27 cellular contexts compared by ENCODE assay signal in the genomic region with DNA sequence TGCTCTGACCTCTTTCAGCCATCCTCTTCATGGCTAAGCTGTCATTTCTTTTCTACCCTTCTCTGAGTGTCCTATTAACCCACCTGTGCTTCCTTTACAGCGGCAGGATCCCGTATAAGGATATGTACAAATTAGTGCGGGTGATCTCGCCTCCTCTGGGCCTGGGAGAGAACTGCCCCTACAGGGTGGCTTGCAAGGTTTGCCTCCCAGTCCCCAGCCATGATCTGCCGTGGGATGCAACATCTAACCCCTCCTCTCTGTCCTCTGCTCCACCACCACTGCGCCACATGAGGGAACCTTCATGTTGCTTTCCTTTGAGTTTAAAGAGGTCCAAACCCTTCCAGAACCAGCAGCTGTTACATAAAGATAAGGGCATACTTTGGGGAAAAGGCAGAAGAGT.
"Had no signal": no experiment of that assay in that cellular context is flagged by ENCODE, and none has a peak within 500 bp of the region (broad histone marks: within the 10 kb centered on the region; RNA-seq: fewer than 3 reads in every experiment).

No MANE protein-coding gene starts in this region.

- H3K4me3 ChIP-seq: ascending aorta, cardiac muscle cell, SJCRH30, SK-N-MC had no signal

- H3K27me3 ChIP-seq: ascending aorta, cardiac muscle cell, SJCRH30 had no signal

- H3K4me3 Mint-ChIP-seq: activated CD4-positive, alpha-beta T cell treated with anti-CD3 and anti-CD28 coated beads for 36 hours; activated CD4-positive, alpha-beta T cell treated with anti-CD3 and anti-CD28 coated beads, Interleukin-2, amount 10 ng/mL, durations not matched to agents 7 days and 5 days; activated CD8-positive, alpha-beta T cell treated with anti-CD3 and anti-CD28 coated beads, Interleukin-2, amount 10 ng/mL, durations not matched to agents 7 days and 5 days; activated naive CD4-positive, alpha-beta T cell treated with anti-CD3 and anti-CD28 coated beads, Interleukin-2, amount 50 U/mL, for 24 hours; activated naive CD8-positive, alpha-beta T cell treated with anti-CD3 and anti-CD28 coated beads, Interleukin-2, amount 10 ng/mL, durations not matched to agents 7 days and 5 days; activated T-cell treated with anti-CD3 and anti-CD28 coated beads, Interleukin-2, amount 50 U/mL, for 24 hours; central memory CD8-positive, alpha-beta T cell; T-helper 1 cell treated with Interleukin-12 subunit alpha and Interleukin-12 subunit beta and Interleukin-4 antibody, amounts not matched to agents 30 μg/mL and 1 μg/mL, for 36 hours; T-helper 2 cell treated with Interferon-gamma antibody and Interleukin-4, amounts not matched to agents 5 μg/mL and 100 μg/mL, for 36 hours had no signal

- DNase-seq: activated CD4-positive, alpha-beta T cell treated with anti-CD3 and anti-CD28 coated beads for 36 hours; activated CD4-positive, alpha-beta T cell treated with anti-CD3 and anti-CD28 coated beads, Interleukin-2, amount 10 ng/mL, durations not matched to agents 7 days and 5 days; activated CD4-positive, alpha-beta T cell treated with anti-CD3 and anti-CD28 coated beads, Interleukin-2, amount 50 U/mL, for 48 hours; activated CD8-positive, alpha-beta T cell treated with anti-CD3 and anti-CD28 coated beads, Interleukin-2, amount 10 ng/mL, durations not matched to agents 7 days and 5 days; activated gamma-delta T cell; activated naive CD4-positive, alpha-beta T cell treated with Interleukin-2 at 50 U/mL for 16 hours; activated naive CD8-positive, alpha-beta T cell treated with anti-CD3 and anti-CD28 coated beads, Interleukin-2, amount 10 ng/mL, durations not matched to agents 7 days and 5 days; activated T-cell treated with anti-CD3 and anti-CD28 coated beads, Interleukin-2, amount 50 U/mL, for 24 hours; MM.1S; MV-4-11; NCI-H1694; NCI-H1930; NCI-H2081 treated with DMSO at 0.1 percent for 48 hours; NCI-H2171; NCI-H510A; NCI-H526; SJCRH30 had no signal

- H3K9me3 Mint-ChIP-seq: activated CD4-positive, alpha-beta T cell treated with anti-CD3 and anti-CD28 coated beads, Interleukin-2, amount 10 ng/mL, durations not matched to agents 7 days and 5 days; activated naive CD4-positive, alpha-beta T cell treated with anti-CD3 and anti-CD28 coated beads, Interleukin-2, amount 50 U/mL, for 24 hours; activated naive CD8-positive, alpha-beta T cell treated with anti-CD3 and anti-CD28 coated beads, Interleukin-2, amount 10 ng/mL, durations not matched to agents 7 days and 5 days; activated T-cell treated with anti-CD3 and anti-CD28 coated beads, Interleukin-2, amount 50 U/mL, for 24 hours; activated T-helper 2 cell treated with anti-CD3 and anti-CD28 coated beads, Interferon-gamma antibody, Interleukin-2, Interleukin-4, amounts not matched to agents 10 μg/mL and 5 μg/mL and 100 μg/mL, durations not matched to agents 14 hours and 24 hours and 36 hours; central memory CD8-positive, alpha-beta T cell; T-helper 1 cell treated with Interleukin-12 subunit alpha and Interleukin-12 subunit beta and Interleukin-4 antibody, amounts not matched to agents 30 μg/mL and 1 μg/mL, for 36 hours; T-helper 2 cell treated with Interferon-gamma antibody and Interleukin-4, amounts not matched to agents 5 μg/mL and 100 μg/mL, for 36 hours had no signal

- H3K4me1 ChIP-seq: ascending aorta, SJCRH30 had no signal

- H3K27ac Mint-ChIP-seq: activated CD4-positive, alpha-beta T cell treated with anti-CD3 and anti-CD28 coated beads for 36 hours; activated CD4-positive, alpha-beta T cell treated with anti-CD3 and anti-CD28 coated beads, Interleukin-2, amount 10 ng/mL, durations not matched to agents 7 days and 5 days; activated CD8-positive, alpha-beta T cell treated with anti-CD3 and anti-CD28 coated beads, Interleukin-2, amount 10 ng/mL, durations not matched to agents 7 days and 5 days; activated naive CD4-positive, alpha-beta T cell treated with anti-CD3 and anti-CD28 coated beads, Interleukin-2, amount 50 U/mL, for 24 hours; activated naive CD8-positive, alpha-beta T cell treated with anti-CD3 and anti-CD28 coated beads, Interleukin-2, amount 10 ng/mL, durations not matched to agents 7 days and 5 days; activated T-cell treated with anti-CD3 and anti-CD28 coated beads, Interleukin-2, amount 50 U/mL, for 24 hours; activated T-helper 2 cell treated with anti-CD3 and anti-CD28 coated beads, Interferon-gamma antibody, Interleukin-2, Interleukin-4, amounts not matched to agents 10 μg/mL and 5 μg/mL and 100 μg/mL, durations not matched to agents 14 hours and 24 hours and 36 hours; T-helper 1 cell treated with Interleukin-12 subunit alpha and Interleukin-12 subunit beta and Interleukin-4 antibody, amounts not matched to agents 30 μg/mL and 1 μg/mL, for 36 hours; T-helper 2 cell treated with Interferon-gamma antibody and Interleukin-4, amounts not matched to agents 5 μg/mL and 100 μg/mL, for 36 hours had no signal

- H3K36me3 Mint-ChIP-seq: activated naive CD4-positive, alpha-beta T cell treated with anti-CD3 and anti-CD28 coated beads, Interleukin-2, amount 50 U/mL, for 24 hours; activated naive CD8-positive, alpha-beta T cell treated with anti-CD3 and anti-CD28 coated beads, Interleukin-2, amount 10 ng/mL, durations not matched to agents 7 days and 5 days had no signal

- H3K4me1 Mint-ChIP-seq: activated CD4-positive, alpha-beta T cell treated with anti-CD3 and anti-CD28 coated beads for 36 hours; activated CD4-positive, alpha-beta T cell treated with anti-CD3 and anti-CD28 coated beads, Interleukin-2, amount 10 ng/mL, durations not matched to agents 7 days and 5 days; activated naive CD4-positive, alpha-beta T cell treated with anti-CD3 and anti-CD28 coated beads, Interleukin-2, amount 50 U/mL, for 24 hours; activated naive CD8-positive, alpha-beta T cell treated with anti-CD3 and anti-CD28 coated beads, Interleukin-2, amount 10 ng/mL, durations not matched to agents 7 days and 5 days; central memory CD8-positive, alpha-beta T cell had no signal

- H3K27ac ChIP-seq: ascending aorta, cardiac muscle cell, SJCRH30, SK-N-MC had no signal

- H3K36me3 ChIP-seq: ascending aorta, cardiac muscle cell, SJCRH30 had no signal

- ATAC-seq: activated CD4-positive, alpha-beta T cell treated with anti-CD3 and anti-CD28 coated beads for 36 hours; activated CD4-positive, CD25-positive, alpha-beta regulatory T cell treated with anti-CD3 and anti-CD28 coated beads, Interleukin-2, amount 50 U/mL, for 24 hours; activated CD8-positive, alpha-beta T cell treated with anti-CD3 and anti-CD28 coated beads, Interleukin-2, amount 10 ng/mL, durations not matched to agents 7 days and 5 days; Panc1 had no signal
